In genomic region chr19:14005381-14006084, GRCh38 we compare ENCODE assay signal across 8 cellular contexts. TPM values are rescaled to one million over a fixed set of nuclear protein-coding genes. Genes with fewer than 3 reads are reported as not detected.
DNase-seq lines count a peak whose midpoint lies in the region; ATAC-seq and TF ChIP-seq lines count a peak whose summit lies in the region.

No MANE protein-coding gene starts in this region.

- CTCF ChIA-PET in activated CD4-positive, alpha-beta T cell treated with anti-CD3 and anti-CD28 coated beads for 36 hours (lab: Charles Lee): interaction anchor here (1.0 to 1.1 kb wide), 2 partner anchors 16 to 37 kb away, joined by 3 read pairs; no protein-coding TSS in a partner anchor

- intact Hi-C loops in activated CD4-positive, alpha-beta T cell treated with anti-CD3 and anti-CD28 coated beads for 36 hours (cut with DNase I, micrococcal nuclease): loop anchor here (1.0 to 10.0 kb wide), 24 partner anchors 19 to 1215 kb away; partner anchors contain the start of genes DCAF15 (in 2 of the 2), ADGRE5 (in 1 of the 2), ASF1B (in 1 of the 2) and BRME1 (in 1 of the 2)

- TF ChIP-seq CTCF in GM13976 (IDR thresholded peaks at IDR 0.05; ENCODE audit: borderline replicate concordance, control extremely low read depth, extremely low read depth, insufficient read depth, missing control alignments): no peak
- TF ChIP-seq CTCF in choroid plexus epithelial cell (conservative IDR thresholded peaks at IDR 0.05; ENCODE audit: low read depth, low read length): no peak

- no peaks in the 10 kb centered on the region for H3K9me3 Mint-ChIP-seq in activated CD4-positive, alpha-beta T cell treated with anti-CD3 and anti-CD28 coated beads for 36 hours (ENCODE audit: low read depth)

- H3K4me3 ChIP-seq in choroid plexus epithelial cell (ENCODE audit: low read depth, low read length): peak overlapping the region; percentile 82

- H3K4me3 Mint-ChIP-seq in activated CD4-positive, alpha-beta T cell treated with anti-CD3 and anti-CD28 coated beads for 36 hours: peak overlapping the region; percentile 94

- peak; percentile 32 for ATAC-seq in HG03039 (IDR thresholded peaks at IDR 0.05; ENCODE audit: unreplicated experiment)
- peak; percentile 36 for ATAC-seq in activated CD4-positive, alpha-beta T cell treated with anti-CD3 and anti-CD28 coated beads for 36 hours
- no peak for ATAC-seq in GM21529 (IDR thresholded peaks at IDR 0.05; ENCODE audit: unreplicated experiment)

- H3K4me1 Mint-ChIP-seq in activated CD4-positive, alpha-beta T cell treated with anti-CD3 and anti-CD28 coated beads for 36 hours: peaks cover 47% of the 10 kb centered on the region

- peaks cover 4% of the 10 kb centered on the region for H3K36me3 Mint-ChIP-seq in activated CD4-positive, alpha-beta T cell treated with anti-CD3 and anti-CD28 coated beads for 36 hours (ENCODE audit: low read depth)

- POLR2A ChIA-PET in activated CD4-positive, alpha-beta T cell treated with anti-CD3 and anti-CD28 coated beads for 36 hours (lab: Charles Lee): interaction anchor here (0.5 to 1.3 kb wide), 6 partner anchors 20 to 158 kb away, joined by 3 to 7 read pairs (median 4); partner anchors contain the start of genes DCAF15 and IL27RA

- DNase-seq in GM13976 (ENCODE audit: low spot score) (peak; percentile 90), NCI-H460 (ENCODE audit: extremely low read depth, low read depth) (peak; percentile 63), choroid plexus epithelial cell (ENCODE audit: low read depth) (peak; percentile 93), left kidney (ENCODE audit: low read depth, low spot score) (peak; percentile 96)
- peak; percentile 97 for DNase-seq in activated CD4-positive, alpha-beta T cell treated with anti-CD3 and anti-CD28 coated beads for 36 hours
- peak; percentile 82 to 93 for DNase-seq in stimulated activated CD4-positive, alpha-beta T cell treated with anti-CD3 and anti-CD28 coated beads, Interleukin-1b, Interleukin-23, amount 100 ng/mL, for 1 hour (ENCODE audit: low read depth in 2 of 2)

- H3K27ac Mint-ChIP-seq in activated CD4-positive, alpha-beta T cell treated with anti-CD3 and anti-CD28 coated beads for 36 hours: peak overlapping the region; percentile 87

- in situ Hi-C loops in GM13976 (cut with MboI; ENCODE audit: low sequenced_read_pairs, unreplicated experiment): no loop called here

- H3K27me3 Mint-ChIP-seq in activated CD4-positive, alpha-beta T cell treated with anti-CD3 and anti-CD28 coated beads for 36 hours: no peaks in the 10 kb centered on the region

RNA-seq across cellular contexts. Expression of gene RFX1, which starts 0.6 kb away (rescaled TPM):
- total RNA-seq in NCI-H460 (2014; rRNA removed; shearing (Covaris generic)): 2.0 and 2.1 TPM in 2 replicates
- polyA plus RNA-seq in NCI-H460 (2014; cell fraction: nucleus; rRNA removed): 1.6 and 3.2 TPM in 2 replicates
- 10 to 100 TPM; 14.2 to 15.3 TPM for total RNA-seq in activated CD4-positive, alpha-beta T cell treated with anti-CD3 and anti-CD28 coated beads for 36 hours

RNA-seq across cellular contexts. Expression of gene RLN3, which starts 22.4 kb away (rescaled TPM):
- not detected in 2 replicates for total RNA-seq in NCI-H460 (2014; rRNA removed; shearing (Covaris generic))
- not detected in 2 replicates for polyA plus RNA-seq in NCI-H460 (2014; cell fraction: nucleus; rRNA removed)
- total RNA-seq in activated CD4-positive, alpha-beta T cell treated with anti-CD3 and anti-CD28 coated beads for 36 hours: not detected

RNA-seq across cellular contexts. Expression of gene IL27RA, which starts 26.0 kb away (rescaled TPM):
- 5.1 and 5.6 TPM in 2 replicates for total RNA-seq in NCI-H460 (2014; rRNA removed; shearing (Covaris generic))
- 6.7 and 7.2 TPM in 2 replicates for polyA plus RNA-seq in NCI-H460 (2014; cell fraction: nucleus; rRNA removed)
- 10 to 100 TPM; 49.8 to 52.0 TPM for total RNA-seq in activated CD4-positive, alpha-beta T cell treated with anti-CD3 and anti-CD28 coated beads for 36 hours

RNA-seq across cellular contexts. Expression of gene DCAF15, which starts 53.2 kb away (rescaled TPM):
- 11.6 and 16.8 TPM in 2 replicates for total RNA-seq in NCI-H460 (2014; rRNA removed; shearing (Covaris generic))
- 54.5 and 69.0 TPM in 2 replicates for polyA plus RNA-seq in NCI-H460 (2014; cell fraction: nucleus; rRNA removed)
- 10 to 100 TPM; 55.8 to 61.6 TPM for total RNA-seq in activated CD4-positive, alpha-beta T cell treated with anti-CD3 and anti-CD28 coated beads for 36 hours

RNA-seq across cellular contexts. Expression of gene PALM3, which starts 56.3 kb away (rescaled TPM):
- total RNA-seq in NCI-H460 (2014; rRNA removed; shearing (Covaris generic)): not detected in 2 replicates
- 0.40 and 0.73 TPM in 2 replicates for polyA plus RNA-seq in NCI-H460 (2014; cell fraction: nucleus; rRNA removed)
- total RNA-seq in activated CD4-positive, alpha-beta T cell treated with anti-CD3 and anti-CD28 coated beads for 36 hours: under 1 TPM in 1 of 2 experiments, not detected in 1; 0.16 TPM
